ENCODE assay signal across 33 cellular contexts in genomic region chr7:48224042-48224441, GRCh38. TPM values are rescaled to one million over a fixed set of nuclear protein-coding genes. Genes with fewer than 3 reads are reported as not detected.
"Had no signal": no experiment of that assay in that cellular context is flagged by ENCODE, and none has a peak within 500 bp of the region (broad histone marks: within the 10 kb centered on the region; RNA-seq: fewer than 3 reads in every experiment).

No MANE protein-coding gene starts in this region.

- H3K9me3 ChIP-seq: adrenal gland, breast epithelium, esophagus squamous epithelium, gastroesophageal sphincter had no signal

- H3K4me3 ChIP-seq: adrenal gland, breast epithelium, cardiac muscle cell, coronary artery, esophagus squamous epithelium, gastroesophageal sphincter had no signal

- DNase-seq: activated B cell treated with CpG ODN at 0.5 μM for 24 hours; activated CD4-positive, alpha-beta T cell treated with anti-CD3 and anti-CD28 coated beads for 48 hours; activated CD4-positive, alpha-beta T cell treated with anti-CD3 and anti-CD28 coated beads, Interleukin-2, amount 50 U/mL, for 1 hour; activated CD4-positive, alpha-beta T cell treated with anti-CD3 and anti-CD28 coated beads, Interleukin-2, amount 50 U/mL, for 48 hours; activated CD8-positive, alpha-beta memory T cell treated with anti-CD3 and anti-CD28 coated beads, Interleukin-2, amount 10 ng/mL, durations not matched to agents 7 days and 5 days; activated CD8-positive, alpha-beta memory T cell treated with anti-CD3 and anti-CD28 coated beads, Interleukin-2, amount 50 U/mL, for 4 hours; activated CD8-positive, alpha-beta T cell treated with anti-CD3 and anti-CD28 coated beads for 36 hours; activated effector memory CD4-positive, alpha-beta T cell treated with anti-CD3 and anti-CD28 coated beads, Interleukin-2, amount 50 U/mL, for 16 hours; activated naive CD4-positive, alpha-beta T cell treated with anti-CD3 and anti-CD28 coated beads for 36 hours; activated naive CD8-positive, alpha-beta T cell treated with anti-CD3 and anti-CD28 coated beads for 36 hours; activated naive CD8-positive, alpha-beta T cell treated with anti-CD3 and anti-CD28 coated beads, Interleukin-2, amount 50 U/mL, for 24 hours; activated T-cell treated with anti-CD3 and anti-CD28 coated beads, Interleukin-2, amount 50 U/mL, for 1 hour; activated T-cell treated with anti-CD3 and anti-CD28 coated beads, Interleukin-2, amount 50 U/mL, for 48 hours; adrenal gland; amygdala; aorta; central memory CD4-positive, alpha-beta T cell; cerebellar nuclear complex; effector CD4-positive, alpha-beta T cell; effector memory CD8-positive, alpha-beta T cell; esophagus squamous epithelium; foreskin melanocyte; hippocampal formation; T-helper 2 cell; WERI-Rb-1 had no signal

- H3K27ac ChIP-seq: adrenal gland, breast epithelium, cardiac muscle cell, coronary artery, esophagus squamous epithelium, gastroesophageal sphincter, WERI-Rb-1 had no signal

- H3K36me3 ChIP-seq: adrenal gland, breast epithelium, cardiac muscle cell, esophagus squamous epithelium, gastroesophageal sphincter, WERI-Rb-1 had no signal

- ATAC-seq: activated CD4-positive, CD25-positive, alpha-beta regulatory T cell treated with anti-CD3 and anti-CD28 coated beads, Interleukin-2, amount 50 U/mL, for 24 hours; activated CD8-positive, alpha-beta memory T cell treated with anti-CD3 and anti-CD28 coated beads, Interleukin-2, amount 10 ng/mL, durations not matched to agents 7 days and 5 days; activated CD8-positive, alpha-beta T cell treated with anti-CD3 and anti-CD28 coated beads for 36 hours; activated naive CD8-positive, alpha-beta T cell treated with anti-CD3 and anti-CD28 coated beads, Interleukin-2, amount 50 U/mL, for 24 hours; effector memory CD8-positive, alpha-beta T cell; gastroesophageal sphincter had no signal

- H3K4me1 ChIP-seq: adrenal gland, breast epithelium, esophagus squamous epithelium, gastroesophageal sphincter had no signal

- H3K27me3 ChIP-seq: adrenal gland, breast epithelium, cardiac muscle cell, esophagus squamous epithelium, gastroesophageal sphincter had no signal

RNA-seq across cellular contexts. Expression of gene ABCA13, which starts 52.8 kb away (rescaled TPM):
- total RNA-seq: activated B cell treated with CpG ODN at 0.5 μM for 24 hours; activated CD8-positive, alpha-beta memory T cell treated with anti-CD3 and anti-CD28 coated beads for 36 hours; activated CD8-positive, alpha-beta T cell treated with anti-CD3 and anti-CD28 coated beads for 36 hours; activated naive CD4-positive, alpha-beta T cell treated with anti-CD3 and anti-CD28 coated beads for 36 hours; activated T-helper 1 cell treated with anti-CD3 and anti-CD28 coated beads, Interleukin-12 subunit alpha, Interleukin-12 subunit beta, Interleukin-2, Interleukin-4 antibody, amounts not matched to agents 30 ng/mL and 10 ng/mL and 1 ng/mL, durations not matched to agents 14 hours and 24 hours and 36 hours; fibroblast of villous mesenchyme had no signal
- polyA plus RNA-seq: aorta had no signal
